In genomic region chr20:62386383-62387218, GRCh38 we compare ENCODE assay signal across 1 cellular context.
A peak's percentile ranks its signal among the peaks of the same experiment; 100 is the strongest.
TF ChIP-seq lines count a peak whose summit lies in the region.

TSS of gene RPS21 (plus strand) at chr20:62387103. CDS start at chr20:62387339, 236 bp downstream.

TF ChIP-seq in K562, 482 proteins besides CTCF, POLR2A, EP300 and RAD21 (continued from another document and continues in another):
- no peak for TF ChIP-seq MLLT1 (IDR thresholded peaks at IDR 0.05)
- TF ChIP-seq ZNF324 (CRISPR knock-in tag; IDR thresholded peaks at IDR 0.05), result no peak
- TF ChIP-seq TOE1 (IDR thresholded peaks at IDR 0.05; ENCODE audit: borderline replicate concordance), result peak; percentile 27; the same call in 1 of the 2 replicates
- no peak for TF ChIP-seq TOE1 (CRISPR knock-in tag; IDR thresholded peaks at IDR 0.05; ENCODE audit: borderline replicate concordance, low read depth)
- TF ChIP-seq SAFB (IDR thresholded peaks at IDR 0.05; ENCODE audit: borderline replicate concordance, low read depth, low read length), result no peak
- peak in 1 of 2 experiments; percentile 83; a peak in 1 of 4 replicates for TF ChIP-seq ZNF639 (CRISPR knock-in tag; conservative IDR thresholded peaks at IDR 0.05 in 1 of 2, IDR thresholded peaks at IDR 0.05 in 1 of 2)
- no peak for TF ChIP-seq IRF2 (CRISPR knock-in tag; IDR thresholded peaks at IDR 0.05)
- no peak for TF ChIP-seq HDAC3 (IDR thresholded peaks at IDR 0.05; ENCODE audit: borderline replicate concordance, partially characterized antibody)
- no peak for TF ChIP-seq ZNF217 (CRISPR knock-in tag; IDR thresholded peaks at IDR 0.05)
- no peak for TF ChIP-seq SMARCB1 (IDR thresholded peaks at IDR 0.05; ENCODE audit: insufficient read length, low read depth)
- no peak for TF ChIP-seq HNRNPLL (IDR thresholded peaks at IDR 0.05; ENCODE audit: low read depth, low read length, poor library complexity, severe bottlenecking)
- TF ChIP-seq RBM39 (optimal IDR thresholded peaks at IDR 0.05; ENCODE audit: low read depth, low read length), result no peak
- peak; percentile 41 for TF ChIP-seq NEUROD1 (IDR thresholded peaks at IDR 0.05; ENCODE audit: borderline replicate concordance, low read depth, low read length, partially characterized antibody)
- no peak for TF ChIP-seq ZNF780A (CRISPR knock-in tag; IDR thresholded peaks at IDR 0.05)
- no peak for TF ChIP-seq TFE3 (CRISPR knock-in tag; IDR thresholded peaks at IDR 0.05)
- no peak for TF ChIP-seq TARDBP (IDR thresholded peaks at IDR 0.05)
- TF ChIP-seq HDAC6 (IDR thresholded peaks at IDR 0.05; ENCODE audit: low read depth, low read length), result no peak
- no peak for TF ChIP-seq CREB3L1 (IDR thresholded peaks at IDR 0.05; ENCODE audit: borderline replicate concordance, low read depth)
- no peak for TF ChIP-seq CBFA2T2 (conservative IDR thresholded peaks at IDR 0.05)
- TF ChIP-seq NR2F6 (CRISPR knock-in tag; IDR thresholded peaks at IDR 0.05), result no peak
- TF ChIP-seq ESRRA (IDR thresholded peaks at IDR 0.05; ENCODE audit: borderline replicate concordance, low read depth), result no peak; the same call in 1 of the 2 replicates
- no peak for TF ChIP-seq PTTG1 (tag; IDR thresholded peaks at IDR 0.05; ENCODE audit: low read depth)
- no peak for TF ChIP-seq TEAD4 (IDR thresholded peaks at IDR 0.05; ENCODE audit: low read length)
- no peak for TF ChIP-seq TEAD4 (CRISPR knock-in tag; IDR thresholded peaks at IDR 0.05; ENCODE audit: borderline replicate concordance)
- TF ChIP-seq POLR2H (tag; IDR thresholded peaks at IDR 0.05; ENCODE audit: low read depth), result peak; percentile 60
- TF ChIP-seq MECOM (CRISPR knock-in tag; IDR thresholded peaks at IDR 0.05), result no peak
- TF ChIP-seq KAT8 (IDR thresholded peaks at IDR 0.05; ENCODE audit: low read depth), result no peak
- TF ChIP-seq FOXJ2 (tag; IDR thresholded peaks at IDR 0.05), result no peak
- peak; percentile 95 for TF ChIP-seq POLR2AphosphoS5 (IDR thresholded peaks at IDR 0.05; ENCODE audit: control insufficient read depth, insufficient read depth, low read depth, low read length)
- peak; percentile 91 for TF ChIP-seq C11orf30 (IDR thresholded peaks at IDR 0.05; ENCODE audit: low read depth)
- no peak for TF ChIP-seq THRAP3 (IDR thresholded peaks at IDR 0.05; ENCODE audit: borderline replicate concordance)
- no peak for TF ChIP-seq MAFG (tag; conservative IDR thresholded peaks at IDR 0.05)
- no peak for TF ChIP-seq TCF15 (CRISPR knock-in tag; IDR thresholded peaks at IDR 0.05)
- no peak for TF ChIP-seq NELFE (IDR thresholded peaks at IDR 0.05; ENCODE audit: insufficient read depth, insufficient read length)
- TF ChIP-seq ATF4 (CRISPR knock-in tag; IDR thresholded peaks at IDR 0.05), result no peak
- no peak for TF ChIP-seq ERF (CRISPR knock-in tag; IDR thresholded peaks at IDR 0.05)
- TF ChIP-seq TCF3 (CRISPR knock-in tag; IDR thresholded peaks at IDR 0.05), result no peak
- no peak for TF ChIP-seq ZNF696 (CRISPR knock-in tag; conservative IDR thresholded peaks at IDR 0.05)
- TF ChIP-seq TSHZ1 (CRISPR knock-in tag; IDR thresholded peaks at IDR 0.05), result no peak
- 0 out of 2 replicates have a peak, but pooled peaks have one; percentile 49 for TF ChIP-seq HMGXB4 (CRISPR knock-in tag; IDR thresholded peaks at IDR 0.05)
- peak; percentile 85 for TF ChIP-seq FUS (optimal IDR thresholded peaks at IDR 0.05; ENCODE audit: low read depth, low read length)
- no peak for TF ChIP-seq ZFP30 (CRISPR knock-in tag; IDR thresholded peaks at IDR 0.05; ENCODE audit: borderline replicate concordance)
- TF ChIP-seq GATA2 (CRISPR knock-in tag; IDR thresholded peaks at IDR 0.05), result no peak
- no peak for TF ChIP-seq STAT5B (CRISPR knock-in tag; IDR thresholded peaks at IDR 0.05)
- TF ChIP-seq ETV6 (IDR thresholded peaks at IDR 0.05; ENCODE audit: borderline replicate concordance in 1 of 2, low read depth in 2 of 2, low read length in 1 of 2), result no peak
- TF ChIP-seq ETV6 (CRISPR knock-in tag; IDR thresholded peaks at IDR 0.05; ENCODE audit: borderline replicate concordance), result no peak
- no peak for TF ChIP-seq ZNF146 (CRISPR knock-in tag; IDR thresholded peaks at IDR 0.05; ENCODE audit: unreplicated experiment)
- TF ChIP-seq FOXJ3 (CRISPR knock-in tag; IDR thresholded peaks at IDR 0.05), result no peak
- no peak for TF ChIP-seq CCAR2 (IDR thresholded peaks at IDR 0.05; ENCODE audit: low read depth, low read length)
- peak; percentile 57 for TF ChIP-seq ATF1 (CRISPR knock-in tag; IDR thresholded peaks at IDR 0.05)
- TF ChIP-seq ATF1 (tag; IDR thresholded peaks at IDR 0.05), result peak; percentile 95
- TF ChIP-seq GATAD2A (IDR thresholded peaks at IDR 0.05), result no peak
- no peak for TF ChIP-seq MEIS2 (IDR thresholded peaks at IDR 0.05; ENCODE audit: partially characterized antibody)
- TF ChIP-seq ZNF699 (CRISPR knock-in tag; IDR thresholded peaks at IDR 0.05; ENCODE audit: insufficient replicate concordance), result no peak
- TF ChIP-seq TAF15 (IDR thresholded peaks at IDR 0.05; ENCODE audit: low read depth, low read length), result no peak
- no peak for TF ChIP-seq PATZ1 (CRISPR knock-in tag; IDR thresholded peaks at IDR 0.05; ENCODE audit: borderline replicate concordance)
- no peak for TF ChIP-seq POLR2AphosphoS2 (IDR thresholded peaks at IDR 0.05; ENCODE audit: low read length)
- TF ChIP-seq BRF2 (IDR thresholded peaks at IDR 0.05; ENCODE audit: borderline replicate concordance, insufficient read depth, insufficient read length), result no peak
- no peak for TF ChIP-seq ZNF695 (CRISPR knock-in tag; IDR thresholded peaks at IDR 0.05)
